ENCODE assay signal across 8 cellular contexts in genomic region chr1:149792912-149793521, GRCh38. TPM values are rescaled to one million over a fixed set of nuclear protein-coding genes. Genes with fewer than 3 reads are reported as not detected.
DNase-seq lines count a peak whose midpoint lies in the region; ATAC-seq and TF ChIP-seq lines count a peak whose summit lies in the region.
"Not testable (repeated sequence)": the region's sequence is repeated elsewhere in the genome, so short reads cannot be mapped to it uniquely, and the experiment has no call there.

No MANE protein-coding gene starts in this region.

- intact Hi-C loops in CD8-positive, alpha-beta T cell (cut with DNase I, micrococcal nuclease) = not testable (repeated sequence)

- not testable (repeated sequence) for H3K27me3 ChIP-seq in CD8-positive, alpha-beta T cell (ENCODE audit: insufficient read depth, low read length)

- not testable (repeated sequence) for H3K27ac Mint-ChIP-seq in CD8-positive, alpha-beta T cell; mesothelial cell of epicardium

- peak overlapping the region; percentile 52 for H3K4me3 ChIP-seq in CD8-positive, alpha-beta T cell (ENCODE audit: low read depth, low read length)

- DNase-seq in CD8-positive, alpha-beta T cell = peak; percentile 59 to 90 (median 80)
- DNase-seq in GM20000 (ENCODE audit: low spot score) = peak; percentile 81
- peak; percentile 74 for DNase-seq in NCI-H82 (lab: John Stamatoyannopoulos, UW)
- peak; percentile 27 for DNase-seq in activated CD8-positive, alpha-beta memory T cell treated with anti-CD3 and anti-CD28 coated beads, Interleukin-2, amount 50 U/mL, for 24 hours (ENCODE audit: extremely low read depth)
- DNase-seq in epidermal melanocyte (ENCODE audit: insufficient read length, low spot score) = peak; percentile 15
- DNase-seq in mesothelial cell of epicardium (ENCODE audit: low spot score in 2 of 2, unreplicated experiment in 2 of 2) = peak; percentile 58 to 87
- peak; percentile 56 for DNase-seq in stimulated activated CD8-positive, alpha-beta memory T cell treated with anti-CD3 and anti-CD28 coated beads, Interleukin-12 subunit alpha, Interleukin-12 subunit beta, amount 100 ng/mL, for 24 hours (ENCODE audit: extremely low read depth)

- not testable (repeated sequence) for H3K36me3 Mint-ChIP-seq in CD8-positive, alpha-beta T cell; mesothelial cell of epicardium

- H3K9me3 ChIP-seq in CD8-positive, alpha-beta T cell (ENCODE audit: low read length) = not testable (repeated sequence)

- peak; percentile 34 for TF ChIP-seq CTCF in CD8-positive, alpha-beta T cell (IDR thresholded peaks at IDR 0.05)
- TF ChIP-seq CTCF in GM20000 (IDR thresholded peaks at IDR 0.05; ENCODE audit: extremely low read depth, missing control alignments) (peak; percentile 68), mesothelial cell of epicardium (IDR thresholded peaks at IDR 0.05; ENCODE audit: unreplicated experiment) (peak; percentile 84)

- CTCF ChIA-PET in CD8-positive, alpha-beta T cell (lab: Charles Lee) = not testable (repeated sequence)

- peak overlapping the region; percentile 40 for H3K27ac ChIP-seq in CD8-positive, alpha-beta T cell (ENCODE audit: low read depth, low read length)

- H3K27me3 Mint-ChIP-seq in CD8-positive, alpha-beta T cell (ENCODE audit: low read depth); mesothelial cell of epicardium (ENCODE audit: low read depth): not testable (repeated sequence)

- not testable (repeated sequence) for H3K9me3 Mint-ChIP-seq in CD8-positive, alpha-beta T cell; mesothelial cell of epicardium

- peak overlapping the region; percentile 59 for H3K4me3 Mint-ChIP-seq in CD8-positive, alpha-beta T cell
- peak overlapping the region; percentile 67 for H3K4me3 Mint-ChIP-seq in mesothelial cell of epicardium

- not testable (repeated sequence) for H3K36me3 ChIP-seq in CD8-positive, alpha-beta T cell (ENCODE audit: insufficient read depth, low read length)

- ATAC-seq in CD8-positive, alpha-beta T cell = peak; percentile 93
- peak; percentile 80 for ATAC-seq in HG03571 (IDR thresholded peaks at IDR 0.05; ENCODE audit: unreplicated experiment)

- not testable (repeated sequence) for H3K4me1 Mint-ChIP-seq in CD8-positive, alpha-beta T cell (ENCODE audit: low read depth); mesothelial cell of epicardium

- H3K4me1 ChIP-seq in CD8-positive, alpha-beta T cell (ENCODE audit: insufficient read depth, low read length) = not testable (repeated sequence)

- POLR2A ChIA-PET in CD8-positive, alpha-beta T cell (lab: Charles Lee) = not testable (repeated sequence)

RNA-seq across cellular contexts. Expression of gene FCGR1A, which starts 10.5 kb away (rescaled TPM):
- not detected for total RNA-seq in CD8-positive, alpha-beta T cell
- total RNA-seq in mesothelial cell of epicardium = not detected in 3 replicates

Comparison
In these comparisons a context has a peak if more than half of its experiments do, and no peak if none do; other contexts are left out.
1. Peak in every context shown above with its lines: DNase-seq, ATAC-seq, H3K4me3 ChIP-seq and H3K27ac ChIP-seq.
2. DNase-seq: peak in every context shown above with its lines; median percentile 81 in GM20000; 80 in CD8-positive, alpha-beta T cell; 74 in NCI-H82; 72 in mesothelial cell of epicardium; 56 in stimulated activated CD8-positive, alpha-beta memory T cell treated with anti-CD3 and anti-CD28 coated beads, Interleukin-12 subunit alpha, Interleukin-12 subunit beta, amount 100 ng/mL, for 24 hours; 27 in activated CD8-positive, alpha-beta memory T cell treated with anti-CD3 and anti-CD28 coated beads, Interleukin-2, amount 50 U/mL, for 24 hours; 15 in epidermal melanocyte.
3. CTCF ChIP-seq: peak in every context shown above with its lines; median percentile 84 in mesothelial cell of epicardium; 68 in GM20000; 34 in CD8-positive, alpha-beta T cell.